ENCODE assay signal across 1 cellular context in the genomic region with DNA sequence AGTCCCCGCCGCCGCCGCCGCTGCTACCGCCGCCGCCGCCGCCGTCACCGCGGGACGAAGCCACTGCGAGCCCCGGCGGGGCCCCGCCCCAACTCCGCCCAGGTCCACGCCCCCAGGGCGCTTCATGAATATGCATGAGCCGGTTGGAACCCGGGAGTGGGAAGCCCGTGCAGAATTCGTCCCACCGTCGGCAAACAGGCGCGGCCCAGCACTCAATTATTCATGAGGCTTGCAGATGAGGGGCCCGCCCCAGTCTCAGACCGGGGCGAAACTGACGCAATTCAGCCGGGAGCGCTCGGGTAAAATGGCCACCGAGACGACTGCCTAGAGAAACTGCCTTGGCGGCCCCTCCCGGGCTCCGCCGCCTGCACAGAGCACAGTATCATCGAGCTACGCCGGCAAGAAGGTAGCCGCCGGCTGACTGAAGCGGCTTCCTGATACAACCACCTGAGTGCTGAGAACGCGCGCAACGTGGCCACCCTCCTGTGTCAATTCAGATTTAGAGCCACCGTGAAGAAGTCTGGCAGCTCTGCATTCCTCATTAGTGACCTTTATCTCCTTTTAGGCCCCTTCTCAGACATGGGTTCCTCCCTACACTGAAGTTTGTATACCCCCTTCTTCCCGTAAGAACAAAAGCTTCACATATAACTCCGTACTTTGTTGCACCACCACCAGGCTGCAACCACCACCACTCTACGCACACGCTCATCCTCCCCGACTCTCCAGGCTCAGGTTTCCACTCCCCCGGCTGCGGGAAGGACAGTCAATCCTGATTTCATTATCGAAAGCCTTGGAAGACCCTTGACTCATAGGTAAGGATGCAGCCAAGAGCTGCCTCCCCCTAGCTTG.
A peak's percentile ranks its signal among the peaks of the same experiment; 100 is the strongest.
TF ChIP-seq lines count a peak whose summit lies in the region.

A gene with protein sequence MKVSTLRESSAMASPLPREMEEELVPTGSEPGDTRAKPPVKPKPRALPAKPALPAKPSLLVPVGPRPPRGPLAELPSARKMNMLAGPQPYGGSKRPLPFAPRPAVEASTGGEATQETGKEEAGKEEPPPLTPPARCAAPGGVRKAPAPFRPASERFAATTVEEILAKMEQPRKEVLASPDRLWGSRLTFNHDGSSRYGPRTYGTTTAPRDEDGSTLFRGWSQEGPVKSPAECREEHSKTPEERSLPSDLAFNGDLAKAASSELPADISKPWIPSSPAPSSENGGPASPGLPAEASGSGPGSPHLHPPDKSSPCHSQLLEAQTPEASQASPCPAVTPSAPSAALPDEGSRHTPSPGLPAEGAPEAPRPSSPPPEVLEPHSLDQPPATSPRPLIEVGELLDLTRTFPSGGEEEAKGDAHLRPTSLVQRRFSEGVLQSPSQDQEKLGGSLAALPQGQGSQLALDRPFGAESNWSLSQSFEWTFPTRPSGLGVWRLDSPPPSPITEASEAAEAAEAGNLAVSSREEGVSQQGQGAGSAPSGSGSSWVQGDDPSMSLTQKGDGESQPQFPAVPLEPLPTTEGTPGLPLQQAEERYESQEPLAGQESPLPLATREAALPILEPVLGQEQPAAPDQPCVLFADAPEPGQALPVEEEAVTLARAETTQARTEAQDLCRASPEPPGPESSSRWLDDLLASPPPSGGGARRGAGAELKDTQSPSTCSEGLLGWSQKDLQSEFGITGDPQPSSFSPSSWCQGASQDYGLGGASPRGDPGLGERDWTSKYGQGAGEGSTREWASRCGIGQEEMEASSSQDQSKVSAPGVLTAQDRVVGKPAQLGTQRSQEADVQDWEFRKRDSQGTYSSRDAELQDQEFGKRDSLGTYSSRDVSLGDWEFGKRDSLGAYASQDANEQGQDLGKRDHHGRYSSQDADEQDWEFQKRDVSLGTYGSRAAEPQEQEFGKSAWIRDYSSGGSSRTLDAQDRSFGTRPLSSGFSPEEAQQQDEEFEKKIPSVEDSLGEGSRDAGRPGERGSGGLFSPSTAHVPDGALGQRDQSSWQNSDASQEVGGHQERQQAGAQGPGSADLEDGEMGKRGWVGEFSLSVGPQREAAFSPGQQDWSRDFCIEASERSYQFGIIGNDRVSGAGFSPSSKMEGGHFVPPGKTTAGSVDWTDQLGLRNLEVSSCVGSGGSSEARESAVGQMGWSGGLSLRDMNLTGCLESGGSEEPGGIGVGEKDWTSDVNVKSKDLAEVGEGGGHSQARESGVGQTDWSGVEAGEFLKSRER (N-terminal part only) (minus strand): TSS at position 67 of the 849 bp plus-strand sequence. CDS start 3,067 bp downstream, outside the sequence.

TF ChIP-seq in K562, 482 proteins besides CTCF, POLR2A, EP300 and RAD21 (continued from another document and continues in another):
- TF ChIP-seq, protein P1, sequence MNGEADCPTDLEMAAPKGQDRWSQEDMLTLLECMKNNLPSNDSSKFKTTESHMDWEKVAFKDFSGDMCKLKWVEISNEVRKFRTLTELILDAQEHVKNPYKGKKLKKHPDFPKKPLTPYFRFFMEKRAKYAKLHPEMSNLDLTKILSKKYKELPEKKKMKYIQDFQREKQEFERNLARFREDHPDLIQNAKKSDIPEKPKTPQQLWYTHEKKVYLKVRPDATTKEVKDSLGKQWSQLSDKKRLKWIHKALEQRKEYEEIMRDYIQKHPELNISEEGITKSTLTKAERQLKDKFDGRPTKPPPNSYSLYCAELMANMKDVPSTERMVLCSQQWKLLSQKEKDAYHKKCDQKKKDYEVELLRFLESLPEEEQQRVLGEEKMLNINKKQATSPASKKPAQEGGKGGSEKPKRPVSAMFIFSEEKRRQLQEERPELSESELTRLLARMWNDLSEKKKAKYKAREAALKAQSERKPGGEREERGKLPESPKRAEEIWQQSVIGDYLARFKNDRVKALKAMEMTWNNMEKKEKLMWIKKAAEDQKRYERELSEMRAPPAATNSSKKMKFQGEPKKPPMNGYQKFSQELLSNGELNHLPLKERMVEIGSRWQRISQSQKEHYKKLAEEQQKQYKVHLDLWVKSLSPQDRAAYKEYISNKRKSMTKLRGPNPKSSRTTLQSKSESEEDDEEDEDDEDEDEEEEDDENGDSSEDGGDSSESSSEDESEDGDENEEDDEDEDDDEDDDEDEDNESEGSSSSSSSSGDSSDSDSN (IDR thresholded peaks at IDR 0.05; ENCODE audit: borderline replicate concordance in 1 of 2, low read depth in 2 of 2, low read length in 2 of 2), result peak in 1 of 2 experiments; percentile 30; a peak in 1 of 4 replicates
- no peak for TF ChIP-seq PHB (CRISPR knock-in tag; IDR thresholded peaks at IDR 0.05)
- no peak for TF ChIP-seq NR2C2 (CRISPR knock-in tag; IDR thresholded peaks at IDR 0.05)
- no peak for TF ChIP-seq NR2C2 (tag; IDR thresholded peaks at IDR 0.05)
- no peak for TF ChIP-seq SRSF7 (optimal IDR thresholded peaks at IDR 0.05; ENCODE audit: low read depth, low read length)
- no peak for TF ChIP-seq KDM4B (IDR thresholded peaks at IDR 0.05; ENCODE audit: borderline replicate concordance in 2 of 2, low read depth in 1 of 2)
- TF ChIP-seq ZNF174 (CRISPR knock-in tag; IDR thresholded peaks at IDR 0.05), result no peak
- no peak for TF ChIP-seq ZNF583 (CRISPR knock-in tag; IDR thresholded peaks at IDR 0.05)
- peak; percentile 83 for TF ChIP-seq KDM5B (IDR thresholded peaks at IDR 0.05; ENCODE audit: insufficient replicate concordance, low read depth, low read length)
- no peak for TF ChIP-seq ZNF212 (CRISPR knock-in tag; IDR thresholded peaks at IDR 0.05)
- no peak for TF ChIP-seq MTF1 (CRISPR knock-in tag; IDR thresholded peaks at IDR 0.05; ENCODE audit: borderline replicate concordance)
- TF ChIP-seq, protein P2, sequence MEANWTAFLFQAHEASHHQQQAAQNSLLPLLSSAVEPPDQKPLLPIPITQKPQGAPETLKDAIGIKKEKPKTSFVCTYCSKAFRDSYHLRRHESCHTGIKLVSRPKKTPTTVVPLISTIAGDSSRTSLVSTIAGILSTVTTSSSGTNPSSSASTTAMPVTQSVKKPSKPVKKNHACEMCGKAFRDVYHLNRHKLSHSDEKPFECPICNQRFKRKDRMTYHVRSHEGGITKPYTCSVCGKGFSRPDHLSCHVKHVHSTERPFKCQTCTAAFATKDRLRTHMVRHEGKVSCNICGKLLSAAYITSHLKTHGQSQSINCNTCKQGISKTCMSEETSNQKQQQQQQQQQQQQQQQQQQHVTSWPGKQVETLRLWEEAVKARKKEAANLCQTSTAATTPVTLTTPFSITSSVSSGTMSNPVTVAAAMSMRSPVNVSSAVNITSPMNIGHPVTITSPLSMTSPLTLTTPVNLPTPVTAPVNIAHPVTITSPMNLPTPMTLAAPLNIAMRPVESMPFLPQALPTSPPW (CRISPR knock-in tag; IDR thresholded peaks at IDR 0.05), result no peak
- TF ChIP-seq ZNF184 (CRISPR knock-in tag; IDR thresholded peaks at IDR 0.05), result no peak
- TF ChIP-seq, protein P3, sequence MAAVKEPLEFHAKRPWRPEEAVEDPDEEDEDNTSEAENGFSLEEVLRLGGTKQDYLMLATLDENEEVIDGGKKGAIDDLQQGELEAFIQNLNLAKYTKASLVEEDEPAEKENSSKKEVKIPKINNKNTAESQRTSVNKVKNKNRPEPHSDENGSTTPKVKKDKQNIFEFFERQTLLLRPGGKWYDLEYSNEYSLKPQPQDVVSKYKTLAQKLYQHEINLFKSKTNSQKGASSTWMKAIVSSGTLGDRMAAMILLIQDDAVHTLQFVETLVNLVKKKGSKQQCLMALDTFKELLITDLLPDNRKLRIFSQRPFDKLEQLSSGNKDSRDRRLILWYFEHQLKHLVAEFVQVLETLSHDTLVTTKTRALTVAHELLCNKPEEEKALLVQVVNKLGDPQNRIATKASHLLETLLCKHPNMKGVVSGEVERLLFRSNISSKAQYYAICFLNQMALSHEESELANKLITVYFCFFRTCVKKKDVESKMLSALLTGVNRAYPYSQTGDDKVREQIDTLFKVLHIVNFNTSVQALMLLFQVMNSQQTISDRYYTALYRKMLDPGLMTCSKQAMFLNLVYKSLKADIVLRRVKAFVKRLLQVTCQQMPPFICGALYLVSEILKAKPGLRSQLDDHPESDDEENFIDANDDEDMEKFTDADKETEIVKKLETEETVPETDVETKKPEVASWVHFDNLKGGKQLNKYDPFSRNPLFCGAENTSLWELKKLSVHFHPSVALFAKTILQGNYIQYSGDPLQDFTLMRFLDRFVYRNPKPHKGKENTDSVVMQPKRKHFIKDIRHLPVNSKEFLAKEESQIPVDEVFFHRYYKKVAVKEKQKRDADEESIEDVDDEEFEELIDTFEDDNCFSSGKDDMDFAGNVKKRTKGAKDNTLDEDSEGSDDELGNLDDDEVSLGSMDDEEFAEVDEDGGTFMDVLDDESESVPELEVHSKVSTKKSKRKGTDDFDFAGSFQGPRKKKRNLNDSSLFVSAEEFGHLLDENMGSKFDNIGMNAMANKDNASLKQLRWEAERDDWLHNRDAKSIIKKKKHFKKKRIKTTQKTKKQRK (IDR thresholded peaks at IDR 0.05; ENCODE audit: borderline replicate concordance, low read depth, low read length), result no peak
- TF ChIP-seq HDAC2 (IDR thresholded peaks at IDR 0.05), result peak; percentile 73; the same call in 1 of the 2 replicates
- TF ChIP-seq GTF2F1 (IDR thresholded peaks at IDR 0.05; ENCODE audit: low read depth, low read length), result no peak
- TF ChIP-seq DACH1 (IDR thresholded peaks at IDR 0.05; ENCODE audit: partially characterized antibody), result peak; percentile 2
- no peak for TF ChIP-seq ZNF12 (CRISPR knock-in tag; IDR thresholded peaks at IDR 0.05)
- peak; percentile 56; the same call in 1 of the 2 replicates for TF ChIP-seq SMARCE1 (IDR thresholded peaks at IDR 0.05)
- no peak for TF ChIP-seq BRF1 (IDR thresholded peaks at IDR 0.05; ENCODE audit: borderline replicate concordance, extremely low read depth, insufficient read length)
- TF ChIP-seq, protein P4, sequence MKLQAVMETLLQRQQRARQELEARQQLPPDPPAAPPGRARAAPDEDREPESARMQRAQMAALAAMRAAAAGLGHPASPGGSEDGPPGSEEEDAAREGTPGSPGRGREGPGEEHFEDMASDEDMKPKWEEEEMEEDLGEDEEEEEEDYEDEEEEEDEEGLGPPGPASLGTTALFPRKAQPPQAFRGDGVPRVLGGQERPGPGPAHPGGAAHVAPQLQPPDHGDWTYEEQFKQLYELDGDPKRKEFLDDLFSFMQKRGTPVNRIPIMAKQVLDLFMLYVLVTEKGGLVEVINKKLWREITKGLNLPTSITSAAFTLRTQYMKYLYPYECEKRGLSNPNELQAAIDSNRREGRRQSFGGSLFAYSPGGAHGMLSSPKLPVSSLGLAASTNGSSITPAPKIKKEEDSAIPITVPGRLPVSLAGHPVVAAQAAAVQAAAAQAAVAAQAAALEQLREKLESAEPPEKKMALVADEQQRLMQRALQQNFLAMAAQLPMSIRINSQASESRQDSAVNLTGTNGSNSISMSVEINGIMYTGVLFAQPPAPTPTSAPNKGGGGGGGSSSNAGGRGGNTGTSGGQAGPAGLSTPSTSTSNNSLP (IDR thresholded peaks at IDR 0.05; ENCODE audit: borderline replicate concordance, low read depth, low read length), result no peak
- no peak for TF ChIP-seq ETV6 (IDR thresholded peaks at IDR 0.05; ENCODE audit: borderline replicate concordance in 1 of 2, low read depth in 2 of 2, low read length in 1 of 2)
- TF ChIP-seq ETV6 (CRISPR knock-in tag; IDR thresholded peaks at IDR 0.05; ENCODE audit: borderline replicate concordance), result no peak
- peak; percentile 96 for TF ChIP-seq CEBPG (CRISPR knock-in tag; IDR thresholded peaks at IDR 0.05)
- peak; percentile 90 for TF ChIP-seq CEBPG (tag; conservative IDR thresholded peaks at IDR 0.05 in 1 of 2, IDR thresholded peaks at IDR 0.05 in 1 of 2)
- TF ChIP-seq, protein P5, sequence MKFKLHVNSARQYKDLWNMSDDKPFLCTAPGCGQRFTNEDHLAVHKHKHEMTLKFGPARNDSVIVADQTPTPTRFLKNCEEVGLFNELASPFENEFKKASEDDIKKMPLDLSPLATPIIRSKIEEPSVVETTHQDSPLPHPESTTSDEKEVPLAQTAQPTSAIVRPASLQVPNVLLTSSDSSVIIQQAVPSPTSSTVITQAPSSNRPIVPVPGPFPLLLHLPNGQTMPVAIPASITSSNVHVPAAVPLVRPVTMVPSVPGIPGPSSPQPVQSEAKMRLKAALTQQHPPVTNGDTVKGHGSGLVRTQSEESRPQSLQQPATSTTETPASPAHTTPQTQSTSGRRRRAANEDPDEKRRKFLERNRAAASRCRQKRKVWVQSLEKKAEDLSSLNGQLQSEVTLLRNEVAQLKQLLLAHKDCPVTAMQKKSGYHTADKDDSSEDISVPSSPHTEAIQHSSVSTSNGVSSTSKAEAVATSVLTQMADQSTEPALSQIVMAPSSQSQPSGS (CRISPR knock-in tag; IDR thresholded peaks at IDR 0.05), result no peak
- TF ChIP-seq SAFB2 (IDR thresholded peaks at IDR 0.05; ENCODE audit: borderline replicate concordance, low read depth, low read length, severe bottlenecking), result no peak
- TF ChIP-seq PRPF4 (IDR thresholded peaks at IDR 0.05; ENCODE audit: insufficient read depth, low read depth, low read length, poor library complexity, severe bottlenecking), result no peak
- 0 out of 2 replicates have a peak, but pooled peaks have one; percentile 54 for TF ChIP-seq HOXB6 (CRISPR knock-in tag; IDR thresholded peaks at IDR 0.05; ENCODE audit: borderline replicate concordance)
- TF ChIP-seq, protein P6, sequence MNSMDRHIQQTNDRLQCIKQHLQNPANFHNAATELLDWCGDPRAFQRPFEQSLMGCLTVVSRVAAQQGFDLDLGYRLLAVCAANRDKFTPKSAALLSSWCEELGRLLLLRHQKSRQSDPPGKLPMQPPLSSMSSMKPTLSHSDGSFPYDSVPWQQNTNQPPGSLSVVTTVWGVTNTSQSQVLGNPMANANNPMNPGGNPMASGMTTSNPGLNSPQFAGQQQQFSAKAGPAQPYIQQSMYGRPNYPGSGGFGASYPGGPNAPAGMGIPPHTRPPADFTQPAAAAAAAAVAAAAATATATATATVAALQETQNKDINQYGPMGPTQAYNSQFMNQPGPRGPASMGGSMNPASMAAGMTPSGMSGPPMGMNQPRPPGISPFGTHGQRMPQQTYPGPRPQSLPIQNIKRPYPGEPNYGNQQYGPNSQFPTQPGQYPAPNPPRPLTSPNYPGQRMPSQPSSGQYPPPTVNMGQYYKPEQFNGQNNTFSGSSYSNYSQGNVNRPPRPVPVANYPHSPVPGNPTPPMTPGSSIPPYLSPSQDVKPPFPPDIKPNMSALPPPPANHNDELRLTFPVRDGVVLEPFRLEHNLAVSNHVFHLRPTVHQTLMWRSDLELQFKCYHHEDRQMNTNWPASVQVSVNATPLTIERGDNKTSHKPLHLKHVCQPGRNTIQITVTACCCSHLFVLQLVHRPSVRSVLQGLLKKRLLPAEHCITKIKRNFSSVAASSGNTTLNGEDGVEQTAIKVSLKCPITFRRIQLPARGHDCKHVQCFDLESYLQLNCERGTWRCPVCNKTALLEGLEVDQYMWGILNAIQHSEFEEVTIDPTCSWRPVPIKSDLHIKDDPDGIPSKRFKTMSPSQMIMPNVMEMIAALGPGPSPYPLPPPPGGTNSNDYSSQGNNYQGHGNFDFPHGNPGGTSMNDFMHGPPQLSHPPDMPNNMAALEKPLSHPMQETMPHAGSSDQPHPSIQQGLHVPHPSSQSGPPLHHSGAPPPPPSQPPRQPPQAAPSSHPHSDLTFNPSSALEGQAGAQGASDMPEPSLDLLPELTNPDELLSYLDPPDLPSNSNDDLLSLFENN (IDR thresholded peaks at IDR 0.05; ENCODE audit: low read depth in 2 of 2, low read length in 2 of 2), result peak in 1 of 2 experiments; percentile 48; a peak in 1 of 4 replicates
